11 cellular contexts compared by ENCODE assay signal in the genomic region with DNA sequence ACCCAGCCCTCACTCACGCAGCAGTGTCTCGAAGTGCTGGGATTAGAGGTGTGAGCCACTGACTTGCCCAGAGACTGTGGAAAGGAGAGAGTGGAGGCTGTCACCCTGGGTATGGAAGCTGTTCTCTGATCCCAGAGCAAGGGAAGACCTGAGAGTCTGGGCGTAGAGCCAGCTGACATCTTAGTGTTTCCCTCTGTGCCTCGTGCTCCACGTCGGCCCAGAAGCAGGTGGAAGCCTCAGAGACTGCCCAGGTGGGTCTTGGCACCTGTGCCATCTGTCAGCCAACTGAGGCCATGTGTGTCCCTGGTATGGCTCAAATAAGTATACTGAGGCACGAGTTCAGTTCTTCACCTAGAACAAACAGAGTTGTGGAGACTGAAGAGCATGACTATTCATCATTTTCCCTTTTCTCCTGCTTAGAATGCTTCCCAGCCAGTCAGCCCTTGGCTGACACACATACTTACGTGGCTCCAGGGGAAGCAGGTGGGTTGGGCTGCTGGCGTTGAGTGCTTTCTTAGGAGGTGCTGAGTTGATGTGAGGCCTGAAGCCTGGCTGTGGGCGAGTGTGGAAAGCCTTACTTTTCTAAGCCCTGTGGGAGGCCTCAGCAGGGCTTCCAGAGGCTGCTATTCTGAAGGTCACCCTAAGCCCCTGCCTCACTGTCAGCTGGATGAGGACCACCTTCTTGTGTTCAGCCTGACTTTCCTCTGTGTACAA. TPM values are rescaled to one million over a fixed set of nuclear protein-coding genes. Genes with fewer than 3 reads are reported as not detected.
DNase-seq lines count a peak whose midpoint lies in the region; ATAC-seq and TF ChIP-seq lines count a peak whose summit lies in the region.
"Had no signal": no experiment of that assay in that cellular context is flagged by ENCODE, and none has a peak within 500 bp of the region (broad histone marks: within the 10 kb centered on the region; RNA-seq: fewer than 3 reads in every experiment).

No MANE protein-coding gene starts in this region.

- H3K27ac ChIP-seq in gastroesophageal sphincter, result peak overlapping the region in 3 of 4 donors; percentile 25 to 48 (median 46)
- peak overlapping the region; percentile 43 for H3K27ac ChIP-seq in substantia nigra (ENCODE audit: low read depth, low read length, poor library complexity, severe bottlenecking)
- no peak overlapping the region for H3K27ac ChIP-seq in lower lobe of right lung

- TF ChIP-seq CTCF in gastroesophageal sphincter (IDR thresholded peaks at IDR 0.05), result no peak
- no peak for TF ChIP-seq CTCF in lower lobe of right lung (IDR thresholded peaks at IDR 0.05)

- H3K9me3 Mint-ChIP-seq in activated naive CD4-positive, alpha-beta T cell treated with anti-CD3 and anti-CD28 coated beads, Interleukin-2, amount 50 U/mL, for 72 hours, result no peaks in the 10 kb centered on the region

- peak overlapping the region; percentile 79 to 91 for H3K27ac Mint-ChIP-seq in activated naive CD4-positive, alpha-beta T cell treated with anti-CD3 and anti-CD28 coated beads, Interleukin-2, amount 50 U/mL, for 72 hours

- intact Hi-C loops in lower lobe of right lung (cut with DNase I), result no loop called here

- no peak for ATAC-seq in activated naive CD4-positive, alpha-beta T cell treated with anti-CD3 and anti-CD28 coated beads, Interleukin-2, amount 50 U/mL, for 72 hours
- ATAC-seq in gastroesophageal sphincter, result no peak
- ATAC-seq in lower lobe of right lung, result no peak
- no peak for ATAC-seq in GM21515 (IDR thresholded peaks at IDR 0.05; ENCODE audit: unreplicated experiment)

- H3K4me1 ChIP-seq in gastroesophageal sphincter (peaks cover 0 to 85% (median 21%) of the 10 kb centered on the region in 3 donors), lower lobe of right lung (peaks cover 31% of the 10 kb centered on the region)

- no peak for TF ChIP-seq POLR2A in gastroesophageal sphincter (IDR thresholded peaks at IDR 0.05)

- H3K4me3 ChIP-seq in gastroesophageal sphincter (no peak overlapping the region), lower lobe of right lung (no peak overlapping the region)
- H3K4me3 ChIP-seq: adrenal gland, pancreas had no signal

- WGBS in gastroesophageal sphincter (ENCODE audit: low coverage in 1 of 2), 2 donors, result 60 to 66% methylated on average over 2 to 3 of the region's 10 CpGs

- no peak for DNase-seq in activated naive CD4-positive, alpha-beta T cell treated with anti-CD3 and anti-CD28 coated beads, Interleukin-2, amount 50 U/mL, for 72 hours (ENCODE audit: low spot score in 2 of 2)
- DNase-seq in activated naive CD4-positive, alpha-beta T cell treated with Interleukin-2 at 50 U/mL for 16 hours, result no peak
- DNase-seq in NCI-H2196 treated with DMSO at 0.1 percent for 48 hours (lab: John Stamatoyannopoulos, UW; ENCODE audit: unreplicated experiment) (peak; percentile 45), substantia nigra (lab: John Stamatoyannopoulos, UW) (peak in 1 of 49 donors; percentile 79), lower lobe of right lung (no peak), NCI-H128 (lab: John Stamatoyannopoulos, UW; ENCODE audit: unreplicated experiment) (no peak)

- peaks cover 0 to 45% of the 10 kb centered on the region in 2 donors for H3K36me3 ChIP-seq in gastroesophageal sphincter
- H3K36me3 ChIP-seq in lower lobe of right lung, result peaks cover 52% of the 10 kb centered on the region
- H3K36me3 ChIP-seq: pancreas had no signal

- H3K9me3 ChIP-seq in gastroesophageal sphincter (no peaks in the 10 kb centered on the region), lower lobe of right lung (no peaks in the 10 kb centered on the region)
- H3K9me3 ChIP-seq: adrenal gland, pancreas had no signal

- H3K36me3 Mint-ChIP-seq in activated naive CD4-positive, alpha-beta T cell treated with anti-CD3 and anti-CD28 coated beads, Interleukin-2, amount 50 U/mL, for 72 hours, result no peaks in the 10 kb centered on the region

- no peaks in the 10 kb centered on the region for H3K27me3 ChIP-seq in gastroesophageal sphincter
- H3K27me3 ChIP-seq in lower lobe of right lung (ENCODE audit: low read depth), result no peaks in the 10 kb centered on the region
- H3K27me3 ChIP-seq: adrenal gland, pancreas had no signal

- TF ChIP-seq EP300 in gastroesophageal sphincter (IDR thresholded peaks at IDR 0.05), result no peak

RNA-seq across cellular contexts. Expression of a gene that starts 8.1 kb away (rescaled TPM):
- 1 to 10 TPM; 1.8 to 3.8 TPM for total RNA-seq in activated naive CD4-positive, alpha-beta T cell treated with anti-CD3 and anti-CD28 coated beads, Interleukin-2, amount 50 U/mL, for 72 hours
- 1 to 10 TPM in 2 of 4 donors, not detected in 2; 1.2 to 5.0 TPM for total RNA-seq in gastroesophageal sphincter
- total RNA-seq in lower lobe of right lung, result 0.59 TPM

RNA-seq across cellular contexts. Expression of a gene that starts 13.1 kb away (rescaled TPM):
- total RNA-seq in activated naive CD4-positive, alpha-beta T cell treated with anti-CD3 and anti-CD28 coated beads, Interleukin-2, amount 50 U/mL, for 72 hours, result 100 to 1,000 TPM; 156 to 215 TPM
- 10 to 100 TPM; 26.5 to 33.8 (median 32.6) TPM for total RNA-seq in gastroesophageal sphincter
- 82.7 TPM for total RNA-seq in lower lobe of right lung

RNA-seq across cellular contexts. Expression of a gene that starts 20.3 kb away (rescaled TPM):
- total RNA-seq in activated naive CD4-positive, alpha-beta T cell treated with anti-CD3 and anti-CD28 coated beads, Interleukin-2, amount 50 U/mL, for 72 hours, result 10 to 100 TPM; 15.7 to 32.5 TPM
- 10 to 100 TPM; 10.8 to 25.8 (median 15.9) TPM for total RNA-seq in gastroesophageal sphincter
- total RNA-seq in lower lobe of right lung, result 33.8 TPM

RNA-seq across cellular contexts. Expression of a gene that starts 30.5 kb away (rescaled TPM):
- total RNA-seq in activated naive CD4-positive, alpha-beta T cell treated with anti-CD3 and anti-CD28 coated beads, Interleukin-2, amount 50 U/mL, for 72 hours, result 10 to 100 TPM in 1 of 2 donors, 1 to 10 TPM in 1; 3.5 to 11.6 TPM
- 10 to 100 TPM; 14.7 to 32.3 (median 23.4) TPM for total RNA-seq in gastroesophageal sphincter
- total RNA-seq in lower lobe of right lung, result 28.3 TPM

RNA-seq across cellular contexts. Expression of a gene that starts 38.9 kb away (rescaled TPM):
- under 1 TPM in 1 of 2 donors, not detected in 1; 0.78 TPM for total RNA-seq in activated naive CD4-positive, alpha-beta T cell treated with anti-CD3 and anti-CD28 coated beads, Interleukin-2, amount 50 U/mL, for 72 hours
- total RNA-seq in gastroesophageal sphincter (1 to 10 TPM in 2 of 4 donors, not detected in 2; 1.2 to 2.4 TPM), lower lobe of right lung (1.7 TPM)
- total RNA-seq: lung microvascular endothelial cell had no signal
